In genomic region chr4:113436360-113436759, GRCh38 we compare ENCODE assay signal across 9 cellular contexts.
DNase-seq lines count a peak whose midpoint lies in the region; ATAC-seq and TF ChIP-seq lines count a peak whose summit lies in the region.
"Had no signal": no experiment of that assay in that cellular context is flagged by ENCODE, and none has a peak within 500 bp of the region (broad histone marks: within the 10 kb centered on the region; RNA-seq: fewer than 3 reads in every experiment).

No MANE protein-coding gene starts in this region.

- TF ChIP-seq RAD21 in HCT116 (IDR thresholded peaks at IDR 0.05; ENCODE audit: low read depth), result no peak
- no peak for TF ChIP-seq RAD21 in SK-N-SH (IDR thresholded peaks at IDR 0.05; ENCODE audit: low read length)

- H3K9ac ChIP-seq in HCT116 (ENCODE audit: low read length), result no peak overlapping the region
- peak overlapping the region; percentile 16; the same call in 1 of the 2 replicates for H3K9ac ChIP-seq in SK-N-SH
- H3K9ac ChIP-seq in smooth muscle cell (ENCODE audit: low read depth), result peak overlapping the region; percentile 27

- intact Hi-C loops in HCT116 (cut with micrococcal nuclease), result no loop called here
- intact Hi-C loops in heart left ventricle (cut with DNase I), result loop anchor here in 2 of 10 donors (2.0 to 5.0 kb wide), 2 partner anchors 39 to 54 kb away; no protein-coding TSS in a partner anchor

- POLR2A ChIA-PET in HCT116 (lab: Charles Lee), result interaction anchor here (0.7 to 1.6 kb wide), 2 partner anchors 8 to 32 kb away, joined by 4 to 7 read pairs; no protein-coding TSS in a partner anchor
- POLR2A ChIA-PET in SK-N-SH (lab: Yijun Ruan, JAX), result no interaction called here

- TF ChIP-seq POLR2A in HCT116 (IDR thresholded peaks at IDR 0.05; ENCODE audit: borderline replicate concordance, extremely low read depth, insufficient read depth, insufficient read length), result no peak
- TF ChIP-seq POLR2A in heart left ventricle (IDR thresholded peaks at IDR 0.05), result no peak

- DNase-seq in HCT116 (ENCODE audit: low read depth, low spot score), result no peak
- no peak for DNase-seq in SK-N-SH
- DNase-seq in heart left ventricle, result peak in 2 of 5 donors; percentile 37 to 67
- no peak for DNase-seq in smooth muscle cell (lab: John Stamatoyannopoulos, UW; ENCODE audit: unreplicated experiment)
- no peak for DNase-seq in activated gamma-delta T cell (lab: John Stamatoyannopoulos, UW)
- DNase-seq: effector memory CD4-positive, alpha-beta T cell had no signal

- H3K4me3 ChIP-seq in HCT116 (replicated peaks in 1 of 2; ENCODE audit: low read depth in 1 of 2, low read length in 2 of 2), result peak overlapping the region in 1 of 2 experiments; percentile 3; a peak in 1 of 4 replicates
- peak overlapping the region in 1 of 2 experiments; percentile 25; a peak in 1 of 4 replicates for H3K4me3 ChIP-seq in SK-N-SH (ENCODE audit: low read depth in 2 of 2, low read length in 1 of 2)
- peak overlapping the region in 1 of 12 donors; percentile 4 for H3K4me3 ChIP-seq in heart left ventricle
- H3K4me3 ChIP-seq in smooth muscle cell, result peak overlapping the region; percentile 2

- H4K20me1 ChIP-seq in HCT116 (ENCODE audit: insufficient read depth) (no peaks in the 10 kb centered on the region), SK-N-SH (ENCODE audit: insufficient read depth) (no peaks in the 10 kb centered on the region), smooth muscle cell (ENCODE audit: low read depth) (no peaks in the 10 kb centered on the region)

- H3K9me3 ChIP-seq in HCT116 (ENCODE audit: control insufficient read depth in 1 of 2, insufficient read depth in 1 of 2, low read depth in 1 of 2, low read length in 2 of 2) (no peaks in the 10 kb centered on the region), SK-N-SH (no peaks in the 10 kb centered on the region), heart left ventricle (peaks cover 0 to 2% (median 0%) of the 10 kb centered on the region in 12 donors), smooth muscle cell (replicated peaks; ENCODE audit: low read depth) (peaks cover 3% of the 10 kb centered on the region)

- H3K27me3 ChIP-seq in HCT116 (ENCODE audit: insufficient read depth, low read length) (no peaks in the 10 kb centered on the region), SK-N-SH (ENCODE audit: insufficient read depth) (no peaks in the 10 kb centered on the region), heart left ventricle (no peaks in the 10 kb centered on the region), smooth muscle cell (ENCODE audit: low read depth) (no peaks in the 10 kb centered on the region)

- peak overlapping the region; percentile 48 for H3K4me2 ChIP-seq in HCT116 (ENCODE audit: low read length)
- peak overlapping the region; percentile 67 for H3K4me2 ChIP-seq in SK-N-SH
- peak overlapping the region; percentile 66 for H3K4me2 ChIP-seq in smooth muscle cell

- RAD21 ChIA-PET in HCT116 (lab: Charles Lee; ENCODE audit: low non-redundant PET in 1 of 2, low total read pairs in 2 of 2, uncharacterized antibody in 2 of 2, unreplicated experiment in 2 of 2), result no interaction called here

- H3F3A ChIP-seq in SK-N-SH (replicated peaks; ENCODE audit: insufficient read depth) (peaks cover 21% of the 10 kb centered on the region), smooth muscle cell (ENCODE audit: low read depth) (peaks cover 7% of the 10 kb centered on the region)

- CTCF ChIA-PET in HCT116 (lab: Charles Lee) (no interaction called here), SK-N-SH (lab: Yijun Ruan, JAX) (no interaction called here)

- no peak for TF ChIP-seq CTCF in HCT116 (IDR thresholded peaks at IDR 0.05 in 2 of 3, conservative IDR thresholded peaks at IDR 0.05 in 1 of 3; ENCODE audit: borderline replicate concordance in 1 of 3, insufficient read depth in 1 of 3, low read depth in 2 of 3, low read length in 2 of 3)
- no peak for TF ChIP-seq CTCF in SK-N-SH (IDR thresholded peaks at IDR 0.05)
- no peak for TF ChIP-seq CTCF in heart left ventricle (IDR thresholded peaks at IDR 0.05)
- TF ChIP-seq CTCF in smooth muscle cell (IDR thresholded peaks at IDR 0.05; ENCODE audit: borderline replicate concordance, insufficient read depth, poor library complexity, severe bottlenecking), result no peak

- H3K27ac ChIP-seq in HCT116 (ENCODE audit: low read depth, low read length) (peak overlapping the region; percentile 61; the same call in 1 of the 2 replicates), SK-N-SH (ENCODE audit: low read depth in 2 of 2, low read length in 1 of 2) (peak overlapping the region; percentile 86 to 91), heart left ventricle (peak overlapping the region; percentile 8 to 89 (median 72)), smooth muscle cell (ENCODE audit: low read depth) (peak overlapping the region; percentile 82)

- WGBS in SK-N-SH (ENCODE audit: low lambda C conversion rate), result 26% methylated on average over 3 of the region's 3 CpGs
- 24 to 32% (median 26%) methylated on average over 3 of the region's 3 CpGs for WGBS in heart left ventricle, 4 donors
- 12% methylated on average over 3 of the region's 3 CpGs for WGBS in smooth muscle cell (ENCODE audit: low lambda C conversion rate)

- no peak for TF ChIP-seq EP300 in SK-N-SH (IDR thresholded peaks at IDR 0.05; ENCODE audit: borderline replicate concordance in 1 of 2, low read depth in 1 of 2, low read length in 1 of 2)

- H3K36me3 ChIP-seq in HCT116 (ENCODE audit: control insufficient read depth in 1 of 2, insufficient read depth in 2 of 2, low read length in 2 of 2) (no peaks in the 10 kb centered on the region), SK-N-SH (replicated peaks in 1 of 2; ENCODE audit: control insufficient read depth in 1 of 2, insufficient read depth in 2 of 2, low read length in 1 of 2) (no peaks in the 10 kb centered on the region), heart left ventricle (no peaks in the 10 kb centered on the region), smooth muscle cell (ENCODE audit: low read depth) (no peaks in the 10 kb centered on the region)

- H2AFZ ChIP-seq in HCT116 (ENCODE audit: low read depth, low read length, poor library complexity, severe bottlenecking) (peak overlapping the region; percentile 81), SK-N-SH (ENCODE audit: low read depth) (peak overlapping the region; percentile 29; the same call in 1 of the 2 replicates), smooth muscle cell (ENCODE audit: low read depth) (peak overlapping the region; percentile 63)

- H3K79me2 ChIP-seq in HCT116 (ENCODE audit: insufficient read depth, low read length) (no peaks in the 10 kb centered on the region), SK-N-SH (ENCODE audit: insufficient read depth) (no peaks in the 10 kb centered on the region), smooth muscle cell (ENCODE audit: low read depth) (no peaks in the 10 kb centered on the region)

- ATAC-seq in HCT116, result peak; percentile 50
- ATAC-seq in heart left ventricle, result peak; percentile 53 to 75 (median 64)
- no peak for ATAC-seq in HG03139 (IDR thresholded peaks at IDR 0.05; ENCODE audit: unreplicated experiment)
- ATAC-seq in HG02623 (IDR thresholded peaks at IDR 0.05; ENCODE audit: unreplicated experiment), result no peak
- ATAC-seq in GM18517 (IDR thresholded peaks at IDR 0.05; ENCODE audit: unreplicated experiment), result no peak

- H3K9me2 ChIP-seq in HCT116 (ENCODE audit: insufficient read depth) (no peaks in the 10 kb centered on the region), SK-N-SH (no peaks in the 10 kb centered on the region)

- no TSS peak for BruUV-seq in HCT116 (replicated peaks; lab: Mats Ljungman, UMichigan)

- H3K4me1 ChIP-seq in HCT116 (ENCODE audit: control insufficient read depth in 1 of 2, insufficient read depth in 2 of 2, low read length in 2 of 2) (peaks cover 37 to 50% of the 10 kb centered on the region in 2 experiments), SK-N-SH (ENCODE audit: control insufficient read depth in 1 of 2, insufficient read depth in 2 of 2, low read depth in 1 of 2, low read length in 1 of 2) (peaks cover 0 to 17% of the 10 kb centered on the region in 2 experiments; a peak in 2 of 4 replicates), heart left ventricle (peaks cover 0 to 32% (median 15%) of the 10 kb centered on the region in 12 donors), smooth muscle cell (ENCODE audit: low read depth) (peaks cover 11% of the 10 kb centered on the region)

TF ChIP-seq in HCT116, 20 proteins besides CTCF, POLR2A, EP300 and RAD21 (continues in another document):
- TF ChIP-seq, protein P1, sequence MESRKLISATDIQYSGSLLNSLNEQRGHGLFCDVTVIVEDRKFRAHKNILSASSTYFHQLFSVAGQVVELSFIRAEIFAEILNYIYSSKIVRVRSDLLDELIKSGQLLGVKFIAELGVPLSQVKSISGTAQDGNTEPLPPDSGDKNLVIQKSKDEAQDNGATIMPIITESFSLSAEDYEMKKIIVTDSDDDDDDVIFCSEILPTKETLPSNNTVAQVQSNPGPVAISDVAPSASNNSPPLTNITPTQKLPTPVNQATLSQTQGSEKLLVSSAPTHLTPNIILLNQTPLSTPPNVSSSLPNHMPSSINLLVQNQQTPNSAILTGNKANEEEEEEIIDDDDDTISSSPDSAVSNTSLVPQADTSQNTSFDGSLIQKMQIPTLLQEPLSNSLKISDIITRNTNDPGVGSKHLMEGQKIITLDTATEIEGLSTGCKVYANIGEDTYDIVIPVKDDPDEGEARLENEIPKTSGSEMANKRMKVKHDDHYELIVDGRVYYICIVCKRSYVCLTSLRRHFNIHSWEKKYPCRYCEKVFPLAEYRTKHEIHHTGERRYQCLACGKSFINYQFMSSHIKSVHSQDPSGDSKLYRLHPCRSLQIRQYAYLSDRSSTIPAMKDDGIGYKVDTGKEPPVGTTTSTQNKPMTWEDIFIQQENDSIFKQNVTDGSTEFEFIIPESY (IDR thresholded peaks at IDR 0.05; ENCODE audit: extremely low read depth, insufficient replicate concordance, low read length), result no peak
- TF ChIP-seq SP1 (IDR thresholded peaks at IDR 0.05; ENCODE audit: low read depth), result 0 out of 2 replicates have a peak, but pooled peaks have one; percentile 2

TF ChIP-seq in SK-N-SH, 30 proteins besides CTCF, POLR2A, EP300 and RAD21:
- TF ChIP-seq MAX (IDR thresholded peaks at IDR 0.05; ENCODE audit: low read depth) (0 out of 2 replicates have a peak, but pooled peaks have one; percentile 36), FOXJ3 (CRISPR knock-in tag; IDR thresholded peaks at IDR 0.05) (no peak)

Comparison
In these comparisons a context has a peak if more than half of its experiments do, and no peak if none do; other contexts are left out.
1. ATAC-seq: peak in HCT116 (single experiment) and heart left ventricle (4 of 4); none in HG03139 (single experiment), HG02623 (single experiment) and GM18517 (single experiment).
2. H2AFZ ChIP-seq: peak in every context shown above with its lines; median percentile 81 in HCT116; 63 in smooth muscle cell; 29 in SK-N-SH.
3. Of the 11 proteins assayed by ChIP-seq in both SK-N-SH and HCT116: peak only in SK-N-SH: MAX; only in HCT116: none; in both: none; in neither: 10.
4. Peak in every context shown above with its lines, with median percentiles within 50 percentile points of each other: H3K27ac ChIP-seq and H3K4me2 ChIP-seq.